1 cellular context compared by ENCODE assay signal in the genomic region with DNA sequence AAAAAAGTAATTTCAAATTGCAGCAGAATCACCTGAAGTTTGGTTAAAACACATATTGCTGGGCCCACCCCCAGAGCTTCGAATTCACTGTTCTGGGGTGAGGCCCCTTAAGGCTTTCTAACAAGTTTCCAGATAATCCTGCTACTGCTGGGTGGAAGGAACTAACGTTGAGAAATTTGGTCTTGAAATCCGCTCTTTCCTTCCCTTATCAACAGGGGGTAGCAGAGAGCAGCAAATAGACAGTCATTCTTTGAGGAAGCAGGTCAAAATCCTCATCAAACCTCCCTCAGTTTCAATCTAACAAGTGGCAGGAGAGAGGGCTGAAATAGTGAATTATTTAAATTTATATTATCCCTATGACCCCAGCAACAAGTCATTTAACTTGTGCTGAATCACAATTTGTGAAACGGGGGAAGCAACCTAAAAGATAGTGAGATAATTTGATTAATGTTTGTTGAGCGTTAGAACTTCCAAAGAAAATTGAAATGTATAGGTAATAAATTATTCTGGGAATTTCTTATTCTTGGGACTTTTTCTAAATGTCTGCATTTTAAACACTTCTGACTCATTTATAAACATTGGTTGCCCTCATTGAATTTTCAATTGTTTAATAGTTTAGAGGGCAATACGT.
TF ChIP-seq lines count a peak whose summit lies in the region.

No MANE protein-coding gene starts in this region.

TF ChIP-seq in K562, 482 proteins besides CTCF, POLR2A, EP300 and RAD21 (continued from another document):
- TF ChIP-seq KLF16 (IDR thresholded peaks at IDR 0.05) = peak; percentile 41; the same call in 1 of the 2 replicates
- TF ChIP-seq THAP7 (CRISPR knock-in tag; IDR thresholded peaks at IDR 0.05) = no peak
- TF ChIP-seq THRAP3 (IDR thresholded peaks at IDR 0.05; ENCODE audit: borderline replicate concordance) = no peak
- peak; percentile 70 for TF ChIP-seq SMC3 (conservative IDR thresholded peaks at IDR 0.05; ENCODE audit: insufficient read depth, low read depth, low read length)
- TF ChIP-seq FUS (optimal IDR thresholded peaks at IDR 0.05; ENCODE audit: low read depth, low read length) = no peak
- TF ChIP-seq ADNP (tag; IDR thresholded peaks at IDR 0.05) = peak; percentile 48; the same call in 1 of the 2 replicates
- no peak for TF ChIP-seq MECOM (CRISPR knock-in tag; IDR thresholded peaks at IDR 0.05)
- TF ChIP-seq JUND (IDR thresholded peaks at IDR 0.05; ENCODE audit: borderline replicate concordance, low read depth, low read length) = peak; percentile 30; the same call in 1 of the 2 replicates
- TF ChIP-seq JUND (tag; IDR thresholded peaks at IDR 0.05; ENCODE audit: borderline replicate concordance, low read depth, low read length) = no peak; the same call in 2 of the 3 replicates
- TF ChIP-seq KDM5B (IDR thresholded peaks at IDR 0.05; ENCODE audit: insufficient replicate concordance, low read depth, low read length) = no peak
- TF ChIP-seq RBFOX2 (IDR thresholded peaks at IDR 0.05; ENCODE audit: low read depth, low read length) = no peak
- TF ChIP-seq SETDB1 (IDR thresholded peaks at IDR 0.05; ENCODE audit: low read length) = no peak
- TF ChIP-seq ZNF41 (CRISPR knock-in tag; conservative IDR thresholded peaks at IDR 0.05) = no peak
- TF ChIP-seq ZFP36 (IDR thresholded peaks at IDR 0.05; ENCODE audit: low read depth, low read length, partially characterized antibody) = no peak
- TF ChIP-seq FOXO4 (CRISPR knock-in tag; IDR thresholded peaks at IDR 0.05) = no peak
- TF ChIP-seq, protein P1, sequence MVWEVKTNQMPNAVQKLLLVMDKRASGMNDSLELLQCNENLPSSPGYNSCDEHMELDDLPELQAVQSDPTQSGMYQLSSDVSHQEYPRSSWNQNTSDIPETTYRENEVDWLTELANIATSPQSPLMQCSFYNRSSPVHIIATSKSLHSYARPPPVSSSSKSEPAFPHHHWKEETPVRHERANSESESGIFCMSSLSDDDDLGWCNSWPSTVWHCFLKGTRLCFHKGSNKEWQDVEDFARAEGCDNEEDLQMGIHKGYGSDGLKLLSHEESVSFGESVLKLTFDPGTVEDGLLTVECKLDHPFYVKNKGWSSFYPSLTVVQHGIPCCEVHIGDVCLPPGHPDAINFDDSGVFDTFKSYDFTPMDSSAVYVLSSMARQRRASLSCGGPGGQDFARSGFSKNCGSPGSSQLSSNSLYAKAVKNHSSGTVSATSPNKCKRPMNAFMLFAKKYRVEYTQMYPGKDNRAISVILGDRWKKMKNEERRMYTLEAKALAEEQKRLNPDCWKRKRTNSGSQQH (CRISPR knock-in tag; IDR thresholded peaks at IDR 0.05) = no peak
- peak; percentile 70 for TF ChIP-seq DEAF1 (CRISPR knock-in tag; IDR thresholded peaks at IDR 0.05)
- TF ChIP-seq ZNF407 (IDR thresholded peaks at IDR 0.05; ENCODE audit: low read depth) = no peak
- 0 out of 4 replicates have a peak, but pooled peaks of 1 of the 2 experiments have one; percentile 22 for TF ChIP-seq BCLAF1 (IDR thresholded peaks at IDR 0.05; ENCODE audit: borderline replicate concordance in 1 of 2, control insufficient read depth in 1 of 2, low read depth in 2 of 2, low read length in 1 of 2)
